Comparison of ENCODE assay signal across 1 cellular context in genomic region chr1:217343907-217344306, GRCh38.
TF ChIP-seq lines count a peak whose summit lies in the region.

No MANE protein-coding gene starts in this region.

TF ChIP-seq in SK-N-SH, 30 proteins besides CTCF, POLR2A, EP300 and RAD21 (continued from another document):
- TF ChIP-seq NFIC (IDR thresholded peaks at IDR 0.05; ENCODE audit: borderline replicate concordance) (no peak), POLR2AphosphoS5 (IDR thresholded peaks at IDR 0.05; ENCODE audit: low read depth, low read length) (no peak), USF2 (IDR thresholded peaks at IDR 0.05; ENCODE audit: borderline replicate concordance, low read depth, low read length) (no peak), TCF12 (IDR thresholded peaks at IDR 0.05) (no peak), RXRA (IDR thresholded peaks at IDR 0.05; ENCODE audit: borderline replicate concordance, low read depth) (no peak), GABPA (IDR thresholded peaks at IDR 0.05; ENCODE audit: low read depth) (no peak), PBX3 (IDR thresholded peaks at IDR 0.05) (no peak), SIN3A (IDR thresholded peaks at IDR 0.05; ENCODE audit: borderline replicate concordance, low read depth, low read length) (no peak), FOSL2 (IDR thresholded peaks at IDR 0.05; ENCODE audit: borderline replicate concordance, low read depth) (no peak), TAF1 (IDR thresholded peaks at IDR 0.05; ENCODE audit: borderline replicate concordance, low read depth, low read length) (no peak), TEAD4 (IDR thresholded peaks at IDR 0.05; ENCODE audit: borderline replicate concordance, insufficient read depth) (no peak), MXI1 (IDR thresholded peaks at IDR 0.05; ENCODE audit: low read depth, low read length) (no peak), RCOR1 (IDR thresholded peaks at IDR 0.05; ENCODE audit: low read length) (no peak), NRF1 (IDR thresholded peaks at IDR 0.05; ENCODE audit: low read depth, low read length) (no peak), RFX5 (IDR thresholded peaks at IDR 0.05; ENCODE audit: low read length) (no peak)
- TF ChIP-seq, protein P1, sequence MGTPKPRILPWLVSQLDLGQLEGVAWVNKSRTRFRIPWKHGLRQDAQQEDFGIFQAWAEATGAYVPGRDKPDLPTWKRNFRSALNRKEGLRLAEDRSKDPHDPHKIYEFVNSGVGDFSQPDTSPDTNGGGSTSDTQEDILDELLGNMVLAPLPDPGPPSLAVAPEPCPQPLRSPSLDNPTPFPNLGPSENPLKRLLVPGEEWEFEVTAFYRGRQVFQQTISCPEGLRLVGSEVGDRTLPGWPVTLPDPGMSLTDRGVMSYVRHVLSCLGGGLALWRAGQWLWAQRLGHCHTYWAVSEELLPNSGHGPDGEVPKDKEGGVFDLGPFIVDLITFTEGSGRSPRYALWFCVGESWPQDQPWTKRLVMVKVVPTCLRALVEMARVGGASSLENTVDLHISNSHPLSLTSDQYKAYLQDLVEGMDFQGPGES (IDR thresholded peaks at IDR 0.05; ENCODE audit: low read depth, low read length), result no peak
